In genomic region chr10:88117869-88118632, GRCh38 we compare ENCODE assay signal across 10 cellular contexts.
A peak's percentile ranks its signal among the peaks of the same experiment; 100 is the strongest.
DNase-seq lines count a peak whose midpoint lies in the region; ATAC-seq, FAIRE-seq and TF ChIP-seq lines count a peak whose summit lies in the region.
"Had no signal": no experiment of that assay in that cellular context is flagged by ENCODE, and none has a peak within 500 bp of the region (broad histone marks: within the 10 kb centered on the region; RNA-seq: fewer than 3 reads in every experiment).

No MANE protein-coding gene starts in this region.

- no peak overlapping the region for H3K4me3 Mint-ChIP-seq in immature natural killer cell

- DNase-seq in DMS53 treated with DMSO at 0.1 percent for 48 hours (lab: John Stamatoyannopoulos, UW; ENCODE audit: unreplicated experiment) (peak; percentile 9), SKM-1 (lab: John Stamatoyannopoulos, UW; ENCODE audit: unreplicated experiment) (peak; percentile 67), left lung (no peak), H54 (ENCODE audit: insufficient read length, low spot score) (no peak), immature natural killer cell (no peak), ascending aorta (ENCODE audit: low spot score in 2 of 2) (no peak)
- DNase-seq: NCI-H1417, SW 1271 had no signal

- peaks cover 11% of the 10 kb centered on the region for H3K4me1 ChIP-seq in HEK293 (ENCODE audit: control insufficient read depth, insufficient read depth, low read length)
- peaks cover 0 to 76% of the 10 kb centered on the region in 2 donors for H3K4me1 ChIP-seq in left lung
- peaks cover 4 to 5% of the 10 kb centered on the region in 2 donors for H3K4me1 ChIP-seq in ascending aorta

- no peak overlapping the region for H3K27ac ChIP-seq in HEK293 (ENCODE audit: extremely low read depth, low read depth, low read length)
- peak overlapping the region in 1 of 2 donors; percentile 6 for H3K27ac ChIP-seq in left lung
- H3K27ac ChIP-seq in ascending aorta = no peak overlapping the region

- H3K27me3 ChIP-seq in left lung = no peaks in the 10 kb centered on the region
- no peaks in the 10 kb centered on the region for H3K27me3 ChIP-seq in ascending aorta

- peaks cover 15% of the 10 kb centered on the region in 2 donors for H3K4me1 Mint-ChIP-seq in immature natural killer cell

- peaks cover 0 to 3% (median 0%) of the 10 kb centered on the region in 3 donors for H3K27me3 Mint-ChIP-seq in immature natural killer cell (ENCODE audit: low read depth in 3 of 3)

- intact Hi-C loops in left lung (cut with DNase I) = no loop called here
- intact Hi-C loops in ascending aorta (cut with DNase I) = no loop called here

- H3K36me3 Mint-ChIP-seq in immature natural killer cell = no peaks in the 10 kb centered on the region

- TF ChIP-seq CTCF in HEK293 (tag by site-specific recombination; IDR thresholded peaks at IDR 0.05) (no peak), left lung (IDR thresholded peaks at IDR 0.05) (peak in 1 of 2 donors; percentile 8), ascending aorta (IDR thresholded peaks at IDR 0.05) (no peak)

- H3K27ac Mint-ChIP-seq in immature natural killer cell = no peak overlapping the region

- peak; percentile 10 for ATAC-seq in left lung
- ATAC-seq in HG02642 (IDR thresholded peaks at IDR 0.05; ENCODE audit: poor library complexity, unreplicated experiment) = no peak

- POLR2A ChIA-PET in HEK293 (lab: Yijun Ruan, JAX) = no interaction called here

- H3K9me3 ChIP-seq in HEK293 (ENCODE audit: control insufficient read depth, insufficient read depth, low read depth, low read length) (no peaks in the 10 kb centered on the region), left lung (no peaks in the 10 kb centered on the region), ascending aorta (no peaks in the 10 kb centered on the region)

- FAIRE-seq in H54 (lab: Jason Lieb, UNC) = no peak

- H3K4me3 ChIP-seq in HEK293 (ENCODE audit: low read depth, low read length) (no peak overlapping the region), left lung (no peak overlapping the region), ascending aorta (no peak overlapping the region)

- no peak for TF ChIP-seq POLR2A in H54 (IDR thresholded peaks at IDR 0.05; ENCODE audit: low read depth, low read length)

- CTCF ChIA-PET in HEK293 (lab: Yijun Ruan, JAX) = interaction anchor here (0.7 to 1.6 kb wide), 5 partner anchors 10 to 271 kb away, joined by 3 to 6 read pairs (median 4); no protein-coding TSS in a partner anchor

- no peaks in the 10 kb centered on the region for H3K9me3 Mint-ChIP-seq in immature natural killer cell

- H3K36me3 ChIP-seq in HEK293 (ENCODE audit: control insufficient read depth in 2 of 2, insufficient read depth in 1 of 2, low read length in 2 of 2) (no peaks in the 10 kb centered on the region), left lung (no peaks in the 10 kb centered on the region), ascending aorta (no peaks in the 10 kb centered on the region)

TF ChIP-seq in HEK293, 187 proteins besides CTCF, POLR2A, EP300 and RAD21:
- TF ChIP-seq ZNF366 (tag by site-specific recombination; conservative IDR thresholded peaks at IDR 0.05) = no peak
- TF ChIP-seq, protein P1, sequence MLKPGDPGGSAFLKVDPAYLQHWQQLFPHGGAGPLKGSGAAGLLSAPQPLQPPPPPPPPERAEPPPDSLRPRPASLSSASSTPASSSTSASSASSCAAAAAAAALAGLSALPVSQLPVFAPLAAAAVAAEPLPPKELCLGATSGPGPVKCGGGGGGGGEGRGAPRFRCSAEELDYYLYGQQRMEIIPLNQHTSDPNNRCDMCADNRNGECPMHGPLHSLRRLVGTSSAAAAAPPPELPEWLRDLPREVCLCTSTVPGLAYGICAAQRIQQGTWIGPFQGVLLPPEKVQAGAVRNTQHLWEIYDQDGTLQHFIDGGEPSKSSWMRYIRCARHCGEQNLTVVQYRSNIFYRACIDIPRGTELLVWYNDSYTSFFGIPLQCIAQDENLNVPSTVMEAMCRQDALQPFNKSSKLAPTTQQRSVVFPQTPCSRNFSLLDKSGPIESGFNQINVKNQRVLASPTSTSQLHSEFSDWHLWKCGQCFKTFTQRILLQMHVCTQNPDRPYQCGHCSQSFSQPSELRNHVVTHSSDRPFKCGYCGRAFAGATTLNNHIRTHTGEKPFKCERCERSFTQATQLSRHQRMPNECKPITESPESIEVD (tag by site-specific recombination; IDR thresholded peaks at IDR 0.05) = no peak
- 0 out of 2 replicates have a peak, but pooled peaks have one; percentile 36 for TF ChIP-seq ZNF776 (tag by site-specific recombination; IDR thresholded peaks at IDR 0.05; ENCODE audit: borderline replicate concordance)
- TF ChIP-seq ZNF585B (tag by site-specific recombination; IDR thresholded peaks at IDR 0.05) = peak; percentile 50
- TF ChIP-seq PRDM1 (tag by site-specific recombination; IDR thresholded peaks at IDR 0.05) = peak; percentile 84
- TF ChIP-seq ZNF664 (tag by site-specific recombination; IDR thresholded peaks at IDR 0.05) = peak; percentile 77
- TF ChIP-seq ZNF791 (tag by site-specific recombination; IDR thresholded peaks at IDR 0.05) = no peak
- peak; percentile 60; the same call in 1 of the 2 replicates for TF ChIP-seq MZF1 (tag by site-specific recombination; IDR thresholded peaks at IDR 0.05; ENCODE audit: borderline replicate concordance)

Comparison
In these comparisons a context has a peak if more than half of its experiments do, and no peak if none do; other contexts are left out.
1. DNase-seq: peak in DMS53 treated with DMSO at 0.1 percent for 48 hours (single experiment) and SKM-1 (single experiment); none in left lung (0 of 2), H54 (single experiment), immature natural killer cell (0 of 3) and ascending aorta (0 of 2).